ENCODE assay signal across 1 cellular context in genomic region chr5:109910874-109911273, GRCh38.
TF ChIP-seq lines count a peak whose summit lies in the region.

No MANE protein-coding gene starts in this region.

TF ChIP-seq in H1, 55 proteins besides CTCF, POLR2A, EP300 and RAD21 (continued from another document):
- TF ChIP-seq RFX5 (IDR thresholded peaks at IDR 0.05; ENCODE audit: borderline replicate concordance, low read depth, low read length) (no peak), SP1 (IDR thresholded peaks at IDR 0.05; ENCODE audit: low read depth, low read length) (no peak), SIRT6 (IDR thresholded peaks at IDR 0.05; ENCODE audit: low read length) (no peak), ASH2L (IDR thresholded peaks at IDR 0.05; ENCODE audit: low read length) (no peak), NRF1 (IDR thresholded peaks at IDR 0.05; ENCODE audit: low read depth, low read length) (no peak), USF2 (IDR thresholded peaks at IDR 0.05; ENCODE audit: low read length) (no peak), GTF2F1 (IDR thresholded peaks at IDR 0.05; ENCODE audit: borderline replicate concordance, low read depth, low read length) (no peak), TCF12 (IDR thresholded peaks at IDR 0.05; ENCODE audit: low read depth, low read length) (no peak)
